In genomic region chr3:38649500-38650247, GRCh38 we compare ENCODE assay signal across 8 cellular contexts. TPM values are rescaled to one million over a fixed set of nuclear protein-coding genes. Genes with fewer than 3 reads are reported as not detected.
DNase-seq lines count a peak whose midpoint lies in the region; ATAC-seq and TF ChIP-seq lines count a peak whose summit lies in the region.

TSS of gene SCN5A (minus strand) at chr3:38649687. CDS start at chr3:38633307, 16,380 bp downstream.

- DNase-seq in DND-41 (peak; percentile 49), SJCRH30 (peak; percentile 54 to 68), hepatocyte (ENCODE audit: low spot score) (peak; percentile 78), skeletal muscle cell (ENCODE audit: low read depth) (no peak)

- H3K27ac ChIP-seq in DND-41 (ENCODE audit: low read length) (no peak within 1 kb of the TSS), SJCRH30 (peak within 1 kb of the TSS; percentile 32; the same call in 1 of the 2 replicates), hepatocyte (no peak within 1 kb of the TSS)

- ATAC-seq in DND-41 (ENCODE audit: insufficient read depth, low read depth): peak; percentile 85
- ATAC-seq in HG02588 (IDR thresholded peaks at IDR 0.05; ENCODE audit: unreplicated experiment): peak; percentile 60
- no peak for ATAC-seq in HG03025 (IDR thresholded peaks at IDR 0.05; ENCODE audit: low FRiP score, unreplicated experiment)
- ATAC-seq in HG03196 (IDR thresholded peaks at IDR 0.05; ENCODE audit: unreplicated experiment): no peak

- H3K4me3 ChIP-seq in DND-41 (ENCODE audit: low read depth in 1 of 2, low read length in 2 of 2): peak within 1 kb of the TSS in 1 of 2 experiments; percentile 37; a peak in 2 of 4 replicates
- peak within 1 kb of the TSS; percentile 72 for H3K4me3 ChIP-seq in SJCRH30
- peak within 1 kb of the TSS; percentile 58 for H3K4me3 ChIP-seq in hepatocyte
- H3K4me3 ChIP-seq in skeletal muscle cell (ENCODE audit: low read depth, low read length): peak within 1 kb of the TSS; percentile 54

- no peaks in the 10 kb centered on the region for H3K9me3 ChIP-seq in DND-41 (ENCODE audit: insufficient read depth, low read length, severe bottlenecking)
- no peaks in the 10 kb centered on the region for H3K9me3 ChIP-seq in SJCRH30 (replicated peaks)
- no peaks in the 10 kb centered on the region for H3K9me3 ChIP-seq in hepatocyte (ENCODE audit: low read depth)

- no peak within 1 kb of the TSS for H3K27ac Mint-ChIP-seq in activated naive CD8-positive, alpha-beta T cell

- no peaks in the 10 kb centered on the region for H3K9me2 ChIP-seq in hepatocyte (replicated peaks; ENCODE audit: insufficient read depth)

- peaks cover 5% of the 10 kb centered on the region for H3K27me3 Mint-ChIP-seq in activated naive CD8-positive, alpha-beta T cell

- no peak for TF ChIP-seq CTCF in DND-41 (IDR thresholded peaks at IDR 0.05; ENCODE audit: borderline replicate concordance, extremely low read depth, low read length, poor library complexity, severe bottlenecking)
- TF ChIP-seq CTCF in hepatocyte (IDR thresholded peaks at IDR 0.05; ENCODE audit: poor library complexity): no peak

- no peaks in the 10 kb centered on the region for H3K9me3 Mint-ChIP-seq in activated naive CD8-positive, alpha-beta T cell (ENCODE audit: low read depth)

- no peaks in the 10 kb centered on the region for H3K36me3 Mint-ChIP-seq in activated naive CD8-positive, alpha-beta T cell

- peak within 1 kb of the TSS; percentile 86 for H3K4me3 Mint-ChIP-seq in activated naive CD8-positive, alpha-beta T cell

- WGBS in hepatocyte (ENCODE audit: low lambda C conversion rate, missing lambda C conversion rate): 8% methylated on average over 28 of the region's 76 CpGs

- H3K27me3 ChIP-seq in DND-41 (ENCODE audit: insufficient read depth, low read length, poor library complexity) (peaks cover 40% of the 10 kb centered on the region), SJCRH30 (no peaks in the 10 kb centered on the region), hepatocyte (peaks cover 48% of the 10 kb centered on the region)

- H3K79me2 ChIP-seq in DND-41 (ENCODE audit: insufficient read depth, low read length): no peaks in the 10 kb centered on the region
- H3K79me2 ChIP-seq in hepatocyte: no peaks in the 10 kb centered on the region

- H2AFZ ChIP-seq in DND-41 (ENCODE audit: low read depth, low read length) (0 out of 2 replicates have a peak within 1 kb of the TSS, but pooled peaks have one; percentile 13), hepatocyte (peak within 1 kb of the TSS; percentile 60)

- H4K20me1 ChIP-seq in DND-41 (ENCODE audit: insufficient read depth, low read length) (peaks cover 9% of the 10 kb centered on the region; the same call in 1 of the 2 replicates), hepatocyte (ENCODE audit: insufficient read depth, poor library complexity, severe bottlenecking) (no peaks in the 10 kb centered on the region)

- peaks cover 7% of the 10 kb centered on the region for H3K4me1 Mint-ChIP-seq in activated naive CD8-positive, alpha-beta T cell (ENCODE audit: low read depth)

- H3K36me3 ChIP-seq in DND-41 (ENCODE audit: insufficient read depth, low read length) (no peaks in the 10 kb centered on the region), SJCRH30 (no peaks in the 10 kb centered on the region), hepatocyte (replicated peaks; ENCODE audit: insufficient read depth, low read depth) (no peaks in the 10 kb centered on the region)

- H3K4me2 ChIP-seq in DND-41 (ENCODE audit: insufficient read depth, low read length) (peak within 1 kb of the TSS; percentile 60), hepatocyte (peak within 1 kb of the TSS; percentile 97)

- peaks cover 7% of the 10 kb centered on the region for H3K4me1 ChIP-seq in DND-41 (ENCODE audit: insufficient read depth, low read length)
- no peaks in the 10 kb centered on the region; the same call in 1 of the 2 replicates for H3K4me1 ChIP-seq in SJCRH30
- H3K4me1 ChIP-seq in hepatocyte (ENCODE audit: insufficient read depth): peaks cover 16% of the 10 kb centered on the region

- H3K9ac ChIP-seq in DND-41 (ENCODE audit: low read depth, low read length): no peak within 1 kb of the TSS

RNA-seq across cellular contexts. Expression of gene SCN5A, which starts in this region (rescaled TPM):
- 13.1 and 15.2 TPM in 2 replicates for total RNA-seq in SJCRH30 (2014; rRNA removed; shearing (Covaris generic))
- total RNA-seq in hepatocyte: 0.48 and 1.3 TPM in 2 replicates
- 0.97 and 1.9 TPM in 2 replicates for polyA plus RNA-seq in hepatocyte

Comparison
In these comparisons a context has a peak if more than half of its experiments do, and no peak if none do; other contexts are left out.
1. ATAC-seq: peak in DND-41 (single experiment) and HG02588 (single experiment); none in HG03025 (single experiment) and HG03196 (single experiment).